Comparison of ENCODE assay signal across 12 cellular contexts in the genomic region with DNA sequence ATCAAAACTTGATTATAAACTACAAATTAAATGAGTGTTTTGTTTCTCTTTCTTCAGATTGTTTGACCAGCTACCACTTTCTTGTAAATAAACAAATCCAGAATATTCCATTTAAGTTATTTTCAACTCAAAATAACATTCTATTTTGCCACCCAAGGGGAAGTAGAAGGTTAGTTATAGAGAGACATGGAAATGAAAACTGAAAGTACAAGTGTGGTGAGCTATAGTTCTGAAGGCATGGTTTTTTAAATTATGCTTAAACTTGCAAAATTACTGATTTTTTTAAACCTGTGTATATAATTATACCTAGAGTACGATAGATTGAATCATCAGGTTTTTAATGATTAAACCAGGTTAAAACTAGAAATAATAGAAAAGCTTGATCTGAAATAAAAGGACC.
DNase-seq lines count a peak whose midpoint lies in the region; ATAC-seq and TF ChIP-seq lines count a peak whose summit lies in the region.
"Had no signal": no experiment of that assay in that cellular context is flagged by ENCODE, and none has a peak within 500 bp of the region (broad histone marks: within the 10 kb centered on the region; RNA-seq: fewer than 3 reads in every experiment).

No MANE protein-coding gene starts in this region.

- no peak overlapping the region for H3K4me3 ChIP-seq in WERI-Rb-1 (ENCODE audit: low read depth, low read length)
- H3K4me3 ChIP-seq: K562 had no signal

- no peaks in the 10 kb centered on the region for H3K36me3 Mint-ChIP-seq in activated T-cell treated with anti-CD3 and anti-CD28 coated beads, Interleukin-2, amount 50 U/mL, for 4 hours (ENCODE audit: insufficient read depth)
- H3K36me3 Mint-ChIP-seq: activated naive CD8-positive, alpha-beta T cell; stimulated activated memory B cell treated with anti-CD40 and anti-IgM and Interleukin-4, amounts not matched to agents 10 μg/mL and 1 μg/mL and 100 μg/mL, for 72 hours; T-cell had no signal

- no peak for TF ChIP-seq CTCF in WERI-Rb-1 (IDR thresholded peaks at IDR 0.05; ENCODE audit: low read depth, low read length)

- H3K36me3 ChIP-seq in WERI-Rb-1 = no peaks in the 10 kb centered on the region

- ATAC-seq in GM18520 (IDR thresholded peaks at IDR 0.05; ENCODE audit: unreplicated experiment) = peak; percentile 35
- peak; percentile 56 for ATAC-seq in GM21515 (IDR thresholded peaks at IDR 0.05; ENCODE audit: unreplicated experiment)
- ATAC-seq in HG03342 (IDR thresholded peaks at IDR 0.05; ENCODE audit: unreplicated experiment) = peak; percentile 57
- peak; percentile 45 for ATAC-seq in left lobe of liver
- ATAC-seq in activated T-cell treated with anti-CD3 and anti-CD28 coated beads, Interleukin-2, amount 50 U/mL, for 4 hours = no peak
- ATAC-seq: K562; stimulated activated memory B cell treated with anti-CD40 and anti-IgM and Interleukin-4, amounts not matched to agents 10 μg/mL and 1 μg/mL and 100 μg/mL, for 72 hours; T-cell had no signal

- DNase-seq in left lobe of liver (ENCODE audit: low spot score) = no peak
- no peak for DNase-seq in WERI-Rb-1
- DNase-seq in activated T-cell treated with anti-CD3 and anti-CD28 coated beads, Interleukin-2, amount 50 U/mL, for 4 hours = no peak
- DNase-seq in NCI-H2029 (lab: John Stamatoyannopoulos, UW) = no peak
- no peak for DNase-seq in NCI-H1092 treated with DMSO at 0.1 percent for 48 hours (lab: John Stamatoyannopoulos, UW)
- DNase-seq: T-cell had no signal

- no peaks in the 10 kb centered on the region for H3K9me3 Mint-ChIP-seq in activated T-cell treated with anti-CD3 and anti-CD28 coated beads, Interleukin-2, amount 50 U/mL, for 4 hours
- H3K9me3 Mint-ChIP-seq: stimulated activated memory B cell treated with anti-CD40 and anti-IgM and Interleukin-4, amounts not matched to agents 10 μg/mL and 1 μg/mL and 100 μg/mL, for 72 hours; T-cell had no signal

- H3K27ac ChIP-seq in WERI-Rb-1 = no peak overlapping the region

- no peaks in the 10 kb centered on the region for H3K9me3 ChIP-seq in WERI-Rb-1 (ENCODE audit: severe bottlenecking)

- no peak overlapping the region for H3K4me3 Mint-ChIP-seq in activated T-cell treated with anti-CD3 and anti-CD28 coated beads, Interleukin-2, amount 50 U/mL, for 4 hours
- H3K4me3 Mint-ChIP-seq: activated naive CD8-positive, alpha-beta T cell; stimulated activated memory B cell treated with anti-CD40 and anti-IgM and Interleukin-4, amounts not matched to agents 10 μg/mL and 1 μg/mL and 100 μg/mL, for 72 hours; T-cell had no signal

- no peaks in the 10 kb centered on the region for H3K27me3 Mint-ChIP-seq in activated T-cell treated with anti-CD3 and anti-CD28 coated beads, Interleukin-2, amount 50 U/mL, for 4 hours (ENCODE audit: low read depth)
- H3K27me3 Mint-ChIP-seq: activated naive CD8-positive, alpha-beta T cell; stimulated activated memory B cell treated with anti-CD40 and anti-IgM and Interleukin-4, amounts not matched to agents 10 μg/mL and 1 μg/mL and 100 μg/mL, for 72 hours had no signal

- H3K27me3 ChIP-seq in WERI-Rb-1 (ENCODE audit: insufficient read depth, low read depth, severe bottlenecking) = no peaks in the 10 kb centered on the region

- peaks cover 6% of the 10 kb centered on the region for H3K4me1 Mint-ChIP-seq in activated T-cell treated with anti-CD3 and anti-CD28 coated beads, Interleukin-2, amount 50 U/mL, for 4 hours (ENCODE audit: low read depth)

Comparison
In these comparisons a context has a peak if more than half of its experiments do, and no peak if none do; other contexts are left out.
1. ATAC-seq: peak in GM18520 (single experiment), GM21515 (single experiment), HG03342 (single experiment) and left lobe of liver (single experiment); none in activated T-cell treated with anti-CD3 and anti-CD28 coated beads, Interleukin-2, amount 50 U/mL, for 4 hours (0 of 2).